Comparison of ENCODE assay signal across 39 cellular contexts in genomic region chr7:45399069-45399468, GRCh38.
"Had no signal": no experiment of that assay in that cellular context is flagged by ENCODE, and none has a peak within 500 bp of the region (broad histone marks: within the 10 kb centered on the region; RNA-seq: fewer than 3 reads in every experiment).

No MANE protein-coding gene starts in this region.

- H3K36me3 ChIP-seq: ascending aorta, cardiac muscle cell had no signal

- H3K9me3 ChIP-seq: ascending aorta had no signal

- H3K4me1 Mint-ChIP-seq: activated naive CD4-positive, alpha-beta T cell treated with anti-CD3 and anti-CD28 coated beads, Interleukin-2, amount 10 ng/mL, durations not matched to agents 7 days and 5 days; activated naive CD4-positive, alpha-beta T cell treated with anti-CD3 and anti-CD28 coated beads, Interleukin-2, amount 50 U/mL, for 24 hours; brain; central memory CD8-positive, alpha-beta T cell had no signal

- H3K27me3 Mint-ChIP-seq: activated naive CD8-positive, alpha-beta T cell had no signal

- ATAC-seq: activated CD4-positive, alpha-beta T cell treated with anti-CD3 and anti-CD28 coated beads for 36 hours; activated CD4-positive, CD25-positive, alpha-beta regulatory T cell treated with anti-CD3 and anti-CD28 coated beads, Interleukin-2, amount 50 U/mL, for 24 hours; activated CD8-positive, alpha-beta memory T cell treated with anti-CD3 and anti-CD28 coated beads, Interleukin-2, amount 10 ng/mL, durations not matched to agents 7 days and 5 days; activated CD8-positive, alpha-beta T cell treated with anti-CD3 and anti-CD28 coated beads, Interleukin-2, amount 10 ng/mL, durations not matched to agents 7 days and 5 days; activated naive CD8-positive, alpha-beta T cell treated with anti-CD3 and anti-CD28 coated beads, Interleukin-2, amount 50 U/mL, for 24 hours had no signal

- H3K36me3 Mint-ChIP-seq: activated naive CD4-positive, alpha-beta T cell treated with anti-CD3 and anti-CD28 coated beads, Interleukin-2, amount 10 ng/mL, durations not matched to agents 7 days and 5 days; activated naive CD4-positive, alpha-beta T cell treated with anti-CD3 and anti-CD28 coated beads, Interleukin-2, amount 50 U/mL, for 24 hours; activated naive CD8-positive, alpha-beta T cell; activated naive CD8-positive, alpha-beta T cell treated with anti-CD3 and anti-CD28 coated beads, Interleukin-2, amount 10 ng/mL, durations not matched to agents 7 days and 5 days; brain had no signal

- FAIRE-seq: bronchial epithelial cell, TTC549 had no signal

- H3K27ac Mint-ChIP-seq: activated CD4-positive, alpha-beta memory T cell treated with anti-CD3 and anti-CD28 coated beads, Interleukin-2, amount 10 ng/mL, durations not matched to agents 7 days and 5 days; activated CD4-positive, alpha-beta T cell treated with anti-CD3 and anti-CD28 coated beads for 36 hours; activated CD4-positive, alpha-beta T cell treated with anti-CD3 and anti-CD28 coated beads, Interleukin-2, amount 10 ng/mL, durations not matched to agents 7 days and 5 days; activated CD8-positive, alpha-beta memory T cell treated with anti-CD3 and anti-CD28 coated beads, Interleukin-2, amount 10 ng/mL, durations not matched to agents 7 days and 5 days; activated CD8-positive, alpha-beta T cell treated with anti-CD3 and anti-CD28 coated beads, Interleukin-2, amount 10 ng/mL, durations not matched to agents 7 days and 5 days; activated naive CD4-positive, alpha-beta T cell treated with anti-CD3 and anti-CD28 coated beads, Interleukin-2, amount 10 ng/mL, durations not matched to agents 7 days and 5 days; activated naive CD4-positive, alpha-beta T cell treated with anti-CD3 and anti-CD28 coated beads, Interleukin-2, amount 50 U/mL, for 24 hours; activated naive CD8-positive, alpha-beta T cell; activated naive CD8-positive, alpha-beta T cell treated with anti-CD3 and anti-CD28 coated beads, Interleukin-2, amount 10 ng/mL, durations not matched to agents 7 days and 5 days; activated naive CD8-positive, alpha-beta T cell treated with anti-CD3 and anti-CD28 coated beads, Interleukin-2, amount 50 U/mL, for 24 hours; activated T-cell treated with anti-CD3 and anti-CD28 coated beads, Interleukin-2, amount 50 U/mL, for 24 hours; activated T-helper 2 cell treated with anti-CD3 and anti-CD28 coated beads, Interferon-gamma antibody, Interleukin-2, Interleukin-4, amounts not matched to agents 10 μg/mL and 5 μg/mL and 100 μg/mL, durations not matched to agents 14 hours and 24 hours and 36 hours; brain; T-helper 1 cell treated with Interleukin-12 subunit alpha and Interleukin-12 subunit beta and Interleukin-4 antibody, amounts not matched to agents 30 μg/mL and 1 μg/mL, for 36 hours; T-helper 2 cell treated with Interferon-gamma antibody and Interleukin-4, amounts not matched to agents 5 μg/mL and 100 μg/mL, for 36 hours had no signal

- H3K27me3 ChIP-seq: ascending aorta, cardiac muscle cell had no signal

- H3K4me3 ChIP-seq: ascending aorta, cardiac muscle cell had no signal

- H3K4me3 Mint-ChIP-seq: activated CD4-positive, alpha-beta memory T cell treated with anti-CD3 and anti-CD28 coated beads, Interleukin-2, amount 10 ng/mL, durations not matched to agents 7 days and 5 days; activated CD4-positive, alpha-beta T cell treated with anti-CD3 and anti-CD28 coated beads for 36 hours; activated CD4-positive, alpha-beta T cell treated with anti-CD3 and anti-CD28 coated beads, Interleukin-2, amount 10 ng/mL, durations not matched to agents 7 days and 5 days; activated CD8-positive, alpha-beta memory T cell treated with anti-CD3 and anti-CD28 coated beads, Interleukin-2, amount 10 ng/mL, durations not matched to agents 7 days and 5 days; activated CD8-positive, alpha-beta T cell treated with anti-CD3 and anti-CD28 coated beads, Interleukin-2, amount 10 ng/mL, durations not matched to agents 7 days and 5 days; activated naive CD4-positive, alpha-beta T cell treated with anti-CD3 and anti-CD28 coated beads, Interleukin-2, amount 10 ng/mL, durations not matched to agents 7 days and 5 days; activated naive CD4-positive, alpha-beta T cell treated with anti-CD3 and anti-CD28 coated beads, Interleukin-2, amount 50 U/mL, for 24 hours; activated naive CD8-positive, alpha-beta T cell; activated naive CD8-positive, alpha-beta T cell treated with anti-CD3 and anti-CD28 coated beads, Interleukin-2, amount 10 ng/mL, durations not matched to agents 7 days and 5 days; activated naive CD8-positive, alpha-beta T cell treated with anti-CD3 and anti-CD28 coated beads, Interleukin-2, amount 50 U/mL, for 24 hours; activated T-cell treated with anti-CD3 and anti-CD28 coated beads, Interleukin-2, amount 50 U/mL, for 24 hours; brain; central memory CD8-positive, alpha-beta T cell; T-helper 1 cell treated with Interleukin-12 subunit alpha and Interleukin-12 subunit beta and Interleukin-4 antibody, amounts not matched to agents 30 μg/mL and 1 μg/mL, for 36 hours; T-helper 2 cell treated with Interferon-gamma antibody and Interleukin-4, amounts not matched to agents 5 μg/mL and 100 μg/mL, for 36 hours had no signal

- DNase-seq: activated CD4-positive, alpha-beta memory T cell treated with anti-CD3 and anti-CD28 coated beads, Interleukin-2, amount 10 ng/mL, durations not matched to agents 7 days and 5 days; activated CD4-positive, alpha-beta T cell treated with anti-CD3 and anti-CD28 coated beads for 1 hour; activated CD4-positive, alpha-beta T cell treated with anti-CD3 and anti-CD28 coated beads for 36 hours; activated CD4-positive, alpha-beta T cell treated with anti-CD3 and anti-CD28 coated beads for 48 hours; activated CD4-positive, alpha-beta T cell treated with anti-CD3 and anti-CD28 coated beads, Interleukin-2, amount 10 ng/mL, durations not matched to agents 7 days and 5 days; activated CD4-positive, alpha-beta T cell treated with anti-CD3 and anti-CD28 coated beads, Interleukin-2, amount 50 U/mL, for 48 hours; activated CD4-positive, CD25-positive, alpha-beta regulatory T cell; activated CD8-positive, alpha-beta memory T cell treated with anti-CD3 and anti-CD28 coated beads for 24 hours; activated CD8-positive, alpha-beta memory T cell treated with anti-CD3 and anti-CD28 coated beads, Interleukin-2, amount 10 ng/mL, durations not matched to agents 7 days and 5 days; activated CD8-positive, alpha-beta memory T cell treated with anti-CD3 and anti-CD28 coated beads, Interleukin-2, amount 50 U/mL, for 48 hours; activated CD8-positive, alpha-beta T cell treated with anti-CD3 and anti-CD28 coated beads, Interleukin-2, amount 10 ng/mL, durations not matched to agents 7 days and 5 days; activated effector memory CD4-positive, alpha-beta T cell treated with Interleukin-2 at 50 U/mL for 16 hours; activated gamma-delta T cell; activated naive CD4-positive, alpha-beta T cell treated with anti-CD3 and anti-CD28 coated beads, Interleukin-2, amount 10 ng/mL, durations not matched to agents 7 days and 5 days; activated naive CD4-positive, alpha-beta T cell treated with Interleukin-2 at 50 U/mL for 16 hours; activated naive CD8-positive, alpha-beta T cell treated with anti-CD3 and anti-CD28 coated beads, Interleukin-2, amount 10 ng/mL, durations not matched to agents 7 days and 5 days; activated naive CD8-positive, alpha-beta T cell treated with anti-CD3 and anti-CD28 coated beads, Interleukin-2, amount 50 U/mL, for 24 hours; activated T-cell treated with anti-CD3 and anti-CD28 coated beads, Interleukin-2, amount 50 U/mL, for 24 hours; activated T-cell treated with anti-CD3 and anti-CD28 coated beads, Interleukin-2, amount 50 U/mL, for 48 hours; amygdala; anterior cingulate cortex; caudate nucleus; cerebellar nuclear complex; T-helper 1 cell; T-helper 2 cell; T-helper 9 cell had no signal

- H3K4me1 ChIP-seq: ascending aorta had no signal

- H3K27ac ChIP-seq: ascending aorta, cardiac muscle cell, VCaP had no signal
